ENCODE assay signal across 27 cellular contexts in the genomic region with DNA sequence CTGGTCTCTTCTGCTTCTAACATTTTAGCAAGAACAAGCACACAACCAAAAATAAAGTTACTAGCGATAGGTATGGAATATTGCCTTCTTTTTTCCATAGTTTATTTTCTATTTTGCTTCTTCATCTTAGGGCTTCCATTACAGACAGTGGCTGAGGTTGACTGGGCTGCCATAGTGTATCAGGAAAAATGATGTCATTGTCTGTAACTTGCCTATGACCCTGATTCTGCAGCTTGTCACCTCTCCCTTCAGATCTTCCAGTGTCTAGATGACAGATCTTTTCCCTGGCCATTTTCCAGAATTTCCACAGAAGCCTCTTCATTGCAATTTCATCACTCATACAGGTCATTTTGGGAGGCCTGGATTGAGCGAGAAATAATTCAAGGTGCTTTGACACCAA.
"Had no signal": no experiment of that assay in that cellular context is flagged by ENCODE, and none has a peak within 500 bp of the region (broad histone marks: within the 10 kb centered on the region; RNA-seq: fewer than 3 reads in every experiment).

No MANE protein-coding gene starts in this region.

- H3K36me3 ChIP-seq: MG63, SJCRH30 had no signal

- H3K27ac ChIP-seq: PC-9, RWPE1, SJCRH30, SK-N-MC had no signal

- H3K4me2 ChIP-seq: PC-9 had no signal

- H3K9me3 ChIP-seq: MG63, SJCRH30 had no signal

- H3K27me3 ChIP-seq: MG63 had no signal

- H3K4me1 ChIP-seq: SJCRH30 had no signal

- H3K4me3 ChIP-seq: MG63, PC-9, SJCRH30, SK-N-MC had no signal

- DNase-seq: Kasumi-1, KG1, MG63, MV-4-11, NCI-H1092, NCI-H1105, NCI-H1417 treated with DMSO at 0.1 percent for 48 hours, NCI-H1436 treated with DMSO at 0.1 percent for 48 hours, NCI-H1694 treated with DMSO at 0.1 percent for 48 hours, NCI-H187 treated with DMSO at 0.1 percent for 48 hours, NCI-H2029, NCI-H2081, NCI-H2171 treated with DMSO at 0.1 percent for 48 hours, NCI-H2227 treated with DMSO at 0.1 percent for 48 hours, NCI-H345, NCI-H446, NCI-H510A treated with DMSO at 0.1 percent for 48 hours, NCI-H524 treated with DMSO at 0.1 percent for 48 hours, NCI-H69, NCI-H774, PC-9, SHP77, SIG-M5, SJCRH30, T-cell had no signal
